Comparison of ENCODE assay signal across 1 cellular context in genomic region chr11:108726077-108726800, GRCh38.
TF ChIP-seq lines count a peak whose summit lies in the region.

No MANE protein-coding gene starts in this region.

TF ChIP-seq in WTC11, 78 proteins besides CTCF, POLR2A, EP300 and RAD21 (continued from another document):
- TF ChIP-seq ZSCAN18 (CRISPR knock-in tag; IDR thresholded peaks at IDR 0.05): no peak
- no peak for TF ChIP-seq ZNF263 (CRISPR knock-in tag; IDR thresholded peaks at IDR 0.05; ENCODE audit: low read depth)
- TF ChIP-seq TEAD4 (CRISPR knock-in tag; IDR thresholded peaks at IDR 0.05): no peak
